In the genomic region with DNA sequence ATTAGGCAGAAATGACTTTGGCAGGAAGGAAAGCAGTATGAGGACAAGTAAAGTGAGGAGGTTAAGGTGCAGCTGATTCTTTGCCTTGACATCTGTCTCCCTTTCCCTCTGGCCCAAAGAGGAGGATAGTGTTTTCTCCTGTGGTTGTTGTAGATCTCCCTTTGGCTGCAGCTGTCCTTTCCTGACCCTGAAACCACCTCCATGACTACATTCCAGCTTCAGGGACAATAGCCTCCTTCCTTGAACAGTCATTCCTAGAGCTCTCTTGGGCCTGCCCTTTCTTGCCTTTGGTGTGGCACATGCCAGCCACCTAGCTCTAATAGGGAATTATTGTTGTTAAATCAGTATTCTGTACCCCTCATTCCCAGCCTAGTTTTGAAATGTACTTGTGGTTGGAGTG, we compare ENCODE assay signal across 1 cellular context.
TF ChIP-seq lines count a peak whose summit lies in the region.

No MANE protein-coding gene starts in this region.

TF ChIP-seq in WTC11, 78 proteins besides CTCF, POLR2A, EP300 and RAD21 (continued from another document):
- TF ChIP-seq, protein P1, sequence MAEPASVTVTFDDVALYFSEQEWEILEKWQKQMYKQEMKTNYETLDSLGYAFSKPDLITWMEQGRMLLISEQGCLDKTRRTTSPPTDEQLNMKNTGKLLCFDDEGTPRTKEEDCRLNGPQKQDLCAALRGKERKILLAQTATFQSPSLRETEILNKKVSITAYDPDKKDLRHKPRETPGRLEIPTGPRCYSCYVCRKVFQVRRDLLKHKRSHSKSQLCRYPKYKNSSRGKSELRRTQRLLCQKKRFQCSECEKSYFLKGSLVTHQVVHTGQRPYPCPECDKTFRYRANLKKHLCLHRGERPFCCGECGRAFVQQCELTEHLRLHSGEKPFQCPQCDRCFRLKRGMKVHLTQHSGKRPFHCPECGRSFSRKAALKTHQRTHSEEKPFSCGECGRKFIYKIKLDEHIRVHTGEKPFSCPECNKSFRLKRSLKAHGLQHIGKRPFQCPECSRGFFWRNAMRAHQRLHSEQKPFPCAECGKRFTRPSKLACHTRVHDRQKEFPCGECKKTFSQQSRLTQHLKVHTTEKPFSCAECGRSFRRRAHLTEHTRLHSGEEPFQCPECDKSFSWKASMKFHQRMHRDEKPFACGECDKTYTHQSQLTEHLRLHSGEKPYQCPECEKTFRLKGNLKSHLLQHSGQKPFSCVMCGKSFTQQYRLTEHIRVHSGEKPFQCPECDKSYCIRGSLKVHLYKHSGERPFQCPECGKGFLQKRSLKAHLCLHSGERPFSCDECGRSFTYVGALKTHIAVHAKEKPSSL (CRISPR knock-in tag; conservative IDR thresholded peaks at IDR 0.05) = no peak
- TF ChIP-seq TP53 (CRISPR knock-in tag; IDR thresholded peaks at IDR 0.05) = no peak
- TF ChIP-seq SP1 (CRISPR knock-in tag; conservative IDR thresholded peaks at IDR 0.05) = no peak
- TF ChIP-seq TEAD4 (CRISPR knock-in tag; IDR thresholded peaks at IDR 0.05) = no peak
- TF ChIP-seq CREB1 (CRISPR knock-in tag; IDR thresholded peaks at IDR 0.05) = no peak
- no peak for TF ChIP-seq E2F4 (CRISPR knock-in tag; IDR thresholded peaks at IDR 0.05; ENCODE audit: borderline replicate concordance, low read depth)
- TF ChIP-seq JUN (CRISPR knock-in tag; IDR thresholded peaks at IDR 0.05) = no peak
- TF ChIP-seq, protein P2, sequence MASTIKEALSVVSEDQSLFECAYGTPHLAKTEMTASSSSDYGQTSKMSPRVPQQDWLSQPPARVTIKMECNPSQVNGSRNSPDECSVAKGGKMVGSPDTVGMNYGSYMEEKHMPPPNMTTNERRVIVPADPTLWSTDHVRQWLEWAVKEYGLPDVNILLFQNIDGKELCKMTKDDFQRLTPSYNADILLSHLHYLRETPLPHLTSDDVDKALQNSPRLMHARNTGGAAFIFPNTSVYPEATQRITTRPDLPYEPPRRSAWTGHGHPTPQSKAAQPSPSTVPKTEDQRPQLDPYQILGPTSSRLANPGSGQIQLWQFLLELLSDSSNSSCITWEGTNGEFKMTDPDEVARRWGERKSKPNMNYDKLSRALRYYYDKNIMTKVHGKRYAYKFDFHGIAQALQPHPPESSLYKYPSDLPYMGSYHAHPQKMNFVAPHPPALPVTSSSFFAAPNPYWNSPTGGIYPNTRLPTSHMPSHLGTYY (CRISPR knock-in tag; IDR thresholded peaks at IDR 0.05) = no peak
- no peak for TF ChIP-seq SMAD3 (CRISPR knock-in tag; IDR thresholded peaks at IDR 0.05; ENCODE audit: borderline replicate concordance)
- no peak for TF ChIP-seq ZNF671 (CRISPR knock-in tag; IDR thresholded peaks at IDR 0.05)
- no peak for TF ChIP-seq ZNF396 (CRISPR knock-in tag; IDR thresholded peaks at IDR 0.05; ENCODE audit: borderline replicate concordance)
- no peak for TF ChIP-seq MYBL2 (CRISPR knock-in tag; IDR thresholded peaks at IDR 0.05)
- TF ChIP-seq NFE2L1 (CRISPR knock-in tag; IDR thresholded peaks at IDR 0.05) = no peak
- no peak for TF ChIP-seq ETV6 (CRISPR knock-in tag; IDR thresholded peaks at IDR 0.05)
TF ChIP-seq in WTC11: peak in this region for 0.
